In genomic region chr13:40600145-40600751, GRCh38 we compare ENCODE assay signal across 16 cellular contexts.
DNase-seq lines count a peak whose midpoint lies in the region; ATAC-seq, FAIRE-seq and TF ChIP-seq lines count a peak whose summit lies in the region.
"Had no signal": no experiment of that assay in that cellular context is flagged by ENCODE, and none has a peak within 500 bp of the region (broad histone marks: within the 10 kb centered on the region; RNA-seq: fewer than 3 reads in every experiment).

No MANE protein-coding gene starts in this region.

- H3K4me3 ChIP-seq in dorsolateral prefrontal cortex, result no peak overlapping the region
- H3K4me3 ChIP-seq: lung had no signal

- peak overlapping the region; percentile 93 for H3K27ac Mint-ChIP-seq in activated naive CD4-positive, alpha-beta T cell treated with anti-CD3 and anti-CD28 coated beads, Interleukin-2, amount 50 U/mL, for 24 hours
- peak overlapping the region; percentile 94 for H3K27ac Mint-ChIP-seq in T-helper 17 cell

- no peak for TF ChIP-seq POLR2A in GM12891 (IDR thresholded peaks at IDR 0.05; ENCODE audit: low read depth, low read length)

- no peaks in the 10 kb centered on the region for H3K36me3 Mint-ChIP-seq in activated naive CD4-positive, alpha-beta T cell treated with anti-CD3 and anti-CD28 coated beads, Interleukin-2, amount 50 U/mL, for 24 hours
- peaks cover 2% of the 10 kb centered on the region for H3K36me3 Mint-ChIP-seq in T-helper 17 cell (ENCODE audit: low read depth)
- H3K36me3 Mint-ChIP-seq: immature natural killer cell had no signal

- ATAC-seq in T-helper 17 cell, result peak; percentile 56
- ATAC-seq in stimulated activated naive CD8-positive, alpha-beta T cell treated with anti-CD3 and anti-CD28 coated beads, Interleukin-15, Interleukin-2, amounts not matched to agents 100 U/mL and 50 U/mL, for 24 hours, result peak; percentile 89

- peaks cover 91% of the 10 kb centered on the region for H3K4me1 Mint-ChIP-seq in activated naive CD4-positive, alpha-beta T cell treated with anti-CD3 and anti-CD28 coated beads, Interleukin-2, amount 50 U/mL, for 24 hours
- peaks cover 69% of the 10 kb centered on the region for H3K4me1 Mint-ChIP-seq in T-helper 17 cell

- no peak for FAIRE-seq in GM12891 (lab: Jason Lieb, UNC)
- FAIRE-seq: colon, urothelium cell line had no signal

- no peaks in the 10 kb centered on the region for H3K27me3 ChIP-seq in dorsolateral prefrontal cortex

- H3K4me3 Mint-ChIP-seq in activated naive CD4-positive, alpha-beta T cell treated with anti-CD3 and anti-CD28 coated beads, Interleukin-2, amount 50 U/mL, for 24 hours, result peak overlapping the region; percentile 67
- H3K4me3 Mint-ChIP-seq in T-helper 17 cell, result peak overlapping the region; percentile 80
- H3K4me3 Mint-ChIP-seq: immature natural killer cell had no signal

- H3K9me3 ChIP-seq in T-helper 17 cell (ENCODE audit: control insufficient read depth, low read length, poor library complexity, severe bottlenecking), result no peaks in the 10 kb centered on the region

- H3K9me3 Mint-ChIP-seq in activated naive CD4-positive, alpha-beta T cell treated with anti-CD3 and anti-CD28 coated beads, Interleukin-2, amount 50 U/mL, for 24 hours, result no peaks in the 10 kb centered on the region
- H3K9me3 Mint-ChIP-seq: immature natural killer cell had no signal

- H3K27ac ChIP-seq in dorsolateral prefrontal cortex, result no peak overlapping the region
- H3K27ac ChIP-seq: epithelial cell of prostate had no signal

- TF ChIP-seq CTCF in dorsolateral prefrontal cortex (IDR thresholded peaks at IDR 0.05 in 54 of 56, conservative IDR thresholded peaks at IDR 0.05 in 2 of 56; ENCODE audit: low read depth in 1 of 56, partially characterized antibody in 56 of 56), result no peak

- intact Hi-C loops in dorsolateral prefrontal cortex (cut with DNase I), result no loop called here

- H3K27me3 Mint-ChIP-seq in activated naive CD4-positive, alpha-beta T cell treated with anti-CD3 and anti-CD28 coated beads, Interleukin-2, amount 50 U/mL, for 24 hours, result no peaks in the 10 kb centered on the region
- no peaks in the 10 kb centered on the region for H3K27me3 Mint-ChIP-seq in T-helper 17 cell

- no peak for DNase-seq in activated naive CD4-positive, alpha-beta T cell treated with anti-CD3 and anti-CD28 coated beads, Interleukin-2, amount 50 U/mL, for 16 hours
- no peak for DNase-seq in T-helper 17 cell
- DNase-seq in central memory CD4-positive, alpha-beta T cell, result peak; percentile 28
- DNase-seq in stimulated activated naive CD8-positive, alpha-beta T cell treated with anti-CD3 and anti-CD28 coated beads, Interleukin-15, Interleukin-2, amounts not matched to agents 100 U/mL and 50 U/mL, for 24 hours, result peak; percentile 58
- no peak for DNase-seq in GM12891 (ENCODE audit: insufficient read length, low spot score)
- DNase-seq in dorsolateral prefrontal cortex, result no peak
- no peak for DNase-seq in NCI-H774 (lab: John Stamatoyannopoulos, UW)
- DNase-seq: anterior cingulate cortex, immature natural killer cell, MV-4-11, NCI-H2081 had no signal

TF ChIP-seq in GM12891, 5 proteins besides CTCF, POLR2A, EP300 and RAD21:
- TF ChIP-seq PAX5 (IDR thresholded peaks at IDR 0.05; ENCODE audit: insufficient read depth, low read length, severe bottlenecking) (no peak), TAF1 (IDR thresholded peaks at IDR 0.05; ENCODE audit: low read depth, low read length) (no peak), SPI1 (IDR thresholded peaks at IDR 0.05; ENCODE audit: low read depth, low read length) (no peak), POU2F2 (IDR thresholded peaks at IDR 0.05; ENCODE audit: low read depth, low read length) (no peak), POLR2AphosphoS5 (IDR thresholded peaks at IDR 0.05; ENCODE audit: low read depth, low read length) (no peak)

Comparison
In these comparisons a context has a peak if more than half of its experiments do, and no peak if none do; other contexts are left out.
1. DNase-seq: peak in central memory CD4-positive, alpha-beta T cell (single experiment) and stimulated activated naive CD8-positive, alpha-beta T cell treated with anti-CD3 and anti-CD28 coated beads, Interleukin-15, Interleukin-2, amounts not matched to agents 100 U/mL and 50 U/mL, for 24 hours (single experiment); none in activated naive CD4-positive, alpha-beta T cell treated with anti-CD3 and anti-CD28 coated beads, Interleukin-2, amount 50 U/mL, for 16 hours (single experiment), T-helper 17 cell (0 of 3), GM12891 (single experiment), dorsolateral prefrontal cortex (0 of 10) and NCI-H774 (single experiment).